Comparison of ENCODE assay signal across 25 cellular contexts in genomic region chr22:29510542-29510941, GRCh38.
"Had no signal": no experiment of that assay in that cellular context is flagged by ENCODE, and none has a peak within 500 bp of the region (broad histone marks: within the 10 kb centered on the region; RNA-seq: fewer than 3 reads in every experiment).

No MANE protein-coding gene starts in this region.

- H3K36me3 ChIP-seq: uterus had no signal

- H3K4me3 ChIP-seq: adrenal gland, body of pancreas, esophagus squamous epithelium, left lung, lower lobe of right lung, right atrium auricular region, thoracic aorta, uterus had no signal

- H3K4me1 Mint-ChIP-seq: activated CD4-positive, alpha-beta T cell treated with anti-CD3 and anti-CD28 coated beads for 36 hours had no signal

- H3K9me3 Mint-ChIP-seq: activated naive CD4-positive, alpha-beta T cell treated with anti-CD3 and anti-CD28 coated beads, Interleukin-2, amount 10 ng/mL, durations not matched to agents 7 days and 5 days; naive thymus-derived CD8-positive, alpha-beta T cell; stimulated activated naive CD8-positive, alpha-beta T cell treated with anti-CD3 and anti-CD28 coated beads, Interleukin-15, Interleukin-2, amounts not matched to agents 100 ng/mL and 50 ng/mL, for 24 hours; T-helper 2 cell treated with Interferon-gamma antibody and Interleukin-4, amounts not matched to agents 5 μg/mL and 100 μg/mL, for 36 hours; type B pancreatic cell had no signal

- H3K27ac Mint-ChIP-seq: activated CD4-positive, alpha-beta T cell treated with anti-CD3 and anti-CD28 coated beads for 36 hours; stimulated activated naive CD8-positive, alpha-beta T cell treated with anti-CD3 and anti-CD28 coated beads, Interleukin-15, Interleukin-2, amounts not matched to agents 100 ng/mL and 50 ng/mL, for 24 hours; T-helper 2 cell treated with Interferon-gamma antibody and Interleukin-4, amounts not matched to agents 5 μg/mL and 100 μg/mL, for 36 hours; type B pancreatic cell had no signal

- H3K27ac ChIP-seq: adrenal gland, body of pancreas, epithelial cell of prostate, esophagus squamous epithelium, left lung, lower lobe of right lung, right atrium auricular region, thoracic aorta, uterus had no signal

- H3K4me3 Mint-ChIP-seq: activated CD4-positive, alpha-beta T cell treated with anti-CD3 and anti-CD28 coated beads for 36 hours; activated naive CD4-positive, alpha-beta T cell treated with anti-CD3 and anti-CD28 coated beads, Interleukin-2, amount 10 ng/mL, durations not matched to agents 7 days and 5 days; naive thymus-derived CD8-positive, alpha-beta T cell; stimulated activated naive CD8-positive, alpha-beta T cell treated with anti-CD3 and anti-CD28 coated beads, Interleukin-15, Interleukin-2, amounts not matched to agents 100 ng/mL and 50 ng/mL, for 24 hours; T-helper 2 cell treated with Interferon-gamma antibody and Interleukin-4, amounts not matched to agents 5 μg/mL and 100 μg/mL, for 36 hours; type B pancreatic cell had no signal

- ATAC-seq: activated CD4-positive, alpha-beta T cell treated with anti-CD3 and anti-CD28 coated beads for 36 hours; body of pancreas; left lung; lower lobe of right lung; naive thymus-derived CD8-positive, alpha-beta T cell had no signal

- H3K9me3 ChIP-seq: adrenal gland, body of pancreas, esophagus squamous epithelium, left lung, lower lobe of right lung, right atrium auricular region, thoracic aorta, uterus had no signal

- H3K27me3 Mint-ChIP-seq: activated CD4-positive, alpha-beta T cell treated with anti-CD3 and anti-CD28 coated beads for 36 hours; activated naive CD4-positive, alpha-beta T cell treated with anti-CD3 and anti-CD28 coated beads, Interleukin-2, amount 10 ng/mL, durations not matched to agents 7 days and 5 days; naive thymus-derived CD8-positive, alpha-beta T cell; stimulated activated naive CD8-positive, alpha-beta T cell treated with anti-CD3 and anti-CD28 coated beads, Interleukin-15, Interleukin-2, amounts not matched to agents 100 ng/mL and 50 ng/mL, for 24 hours; type B pancreatic cell had no signal

- DNase-seq: activated CD4-positive, alpha-beta T cell treated with anti-CD3 and anti-CD28 coated beads for 36 hours; activated CD4-positive, CD25-positive, alpha-beta regulatory T cell; activated CD8-positive, alpha-beta memory T cell treated with anti-CD3 and anti-CD28 coated beads for 24 hours; activated CD8-positive, alpha-beta memory T cell treated with anti-CD3 and anti-CD28 coated beads, Interleukin-2, amount 50 U/mL, for 48 hours; activated naive CD4-positive, alpha-beta T cell treated with anti-CD3 and anti-CD28 coated beads, Interleukin-2, amount 10 ng/mL, durations not matched to agents 7 days and 5 days; activated T-cell treated with anti-CD3 and anti-CD28 coated beads, Interleukin-2, amount 50 U/mL, for 48 hours; adrenal gland; aorta; body of pancreas; dermis blood vessel endothelial cell; effector CD4-positive, alpha-beta T cell; esophagus squamous epithelium; foreskin melanocyte; left lung; lower lobe of right lung; mesenchymal stem cell; naive thymus-derived CD8-positive, alpha-beta T cell; T-helper 1 cell; uterus had no signal

- H3K4me1 ChIP-seq: adrenal gland, body of pancreas, esophagus squamous epithelium, left lung, lower lobe of right lung, right atrium auricular region, uterus had no signal

- H3K27me3 ChIP-seq: adrenal gland, body of pancreas, esophagus squamous epithelium, left lung, right atrium auricular region, uterus had no signal
